ENCODE assay signal across 8 cellular contexts in genomic region chr12:65825573-65826512, GRCh38. TPM values are rescaled to one million over a fixed set of nuclear protein-coding genes. Genes with fewer than 3 reads are reported as not detected.
A peak's percentile ranks its signal among the peaks of the same experiment; 100 is the strongest.
DNase-seq lines count a peak whose midpoint lies in the region; ATAC-seq and TF ChIP-seq lines count a peak whose summit lies in the region.

No MANE protein-coding gene starts in this region.

- H3K27ac Mint-ChIP-seq in osteocyte (ENCODE audit: unreplicated experiment) = peak overlapping the region; percentile 95

- DNase-seq in GM13976 (ENCODE audit: low spot score) = peak; percentile 63
- DNase-seq in glomerular visceral epithelial cell (ENCODE audit: extremely low spot score) = peak; percentile 40
- DNase-seq in osteocyte (ENCODE audit: extremely low spot score, unreplicated experiment) = peak; percentile 84
- DNase-seq in DMS153 treated with DMSO at 0.1 percent for 48 hours (lab: John Stamatoyannopoulos, UW; ENCODE audit: unreplicated experiment) = no peak
- DNase-seq in NCI-H187 (lab: John Stamatoyannopoulos, UW) = no peak

- peaks cover 6% of the 10 kb centered on the region for H3K36me3 Mint-ChIP-seq in osteocyte (ENCODE audit: unreplicated experiment)

- no peaks in the 10 kb centered on the region for H3K9me3 Mint-ChIP-seq in osteocyte (ENCODE audit: unreplicated experiment)

- peak overlapping the region; percentile 92 for H3K4me3 Mint-ChIP-seq in osteocyte (ENCODE audit: unreplicated experiment)

- TF ChIP-seq CTCF in 22Rv1 (IDR thresholded peaks at IDR 0.05) (peak; percentile 15; the same call in 1 of the 2 replicates), GM13976 (IDR thresholded peaks at IDR 0.05; ENCODE audit: borderline replicate concordance, control extremely low read depth, extremely low read depth, insufficient read depth, missing control alignments) (no peak), VCaP (conservative IDR thresholded peaks at IDR 0.05) (no peak), osteocyte (IDR thresholded peaks at IDR 0.05) (no peak)

- in situ Hi-C loops in GM13976 (cut with MboI; ENCODE audit: low sequenced_read_pairs, unreplicated experiment) = no loop called here

- peak overlapping the region; percentile 93 for H3K27ac ChIP-seq in 22Rv1
- peak overlapping the region; percentile 62; the same call in 1 of the 2 replicates for H3K27ac ChIP-seq in VCaP

- H3K27me3 Mint-ChIP-seq in osteocyte (ENCODE audit: unreplicated experiment) = no peaks in the 10 kb centered on the region

- ATAC-seq in GM21423 (IDR thresholded peaks at IDR 0.05; ENCODE audit: unreplicated experiment) = no peak

- peaks cover 47% of the 10 kb centered on the region for H3K4me1 Mint-ChIP-seq in osteocyte (ENCODE audit: unreplicated experiment)

RNA-seq across cellular contexts. Expression of gene HMGA2, which starts 1.6 kb away (rescaled TPM):
- total RNA-seq in osteocyte = 41.8 and 42.1 TPM in 2 replicates

Comparison
In these comparisons a context has a peak if more than half of its experiments do, and no peak if none do; other contexts are left out.
1. DNase-seq: peak in GM13976 (single experiment), glomerular visceral epithelial cell (single experiment) and osteocyte (single experiment); none in DMS153 treated with DMSO at 0.1 percent for 48 hours (single experiment) and NCI-H187 (0 of 2).